ENCODE assay signal across 21 cellular contexts in genomic region chr2:66255871-66256270, GRCh38.
DNase-seq lines count a peak whose midpoint lies in the region; ATAC-seq and TF ChIP-seq lines count a peak whose summit lies in the region.
"Had no signal": no experiment of that assay in that cellular context is flagged by ENCODE, and none has a peak within 500 bp of the region (broad histone marks: within the 10 kb centered on the region; RNA-seq: fewer than 3 reads in every experiment).

No MANE protein-coding gene starts in this region.

- H3K14ac ChIP-seq in trophoblast cell (ENCODE audit: low read length): no peak overlapping the region

- CTCF ChIA-PET in activated CD8-positive, alpha-beta memory T cell treated with anti-CD3 and anti-CD28 coated beads, Interleukin-2, amount 10 ng/mL, durations not matched to agents 7 days and 5 days (lab: Charles Lee): no interaction called here

- H4K91ac ChIP-seq in trophoblast cell (ENCODE audit: low read depth, low read length): no peak overlapping the region

- H3K27me3 ChIP-seq in mesendoderm (ENCODE audit: insufficient read depth, low read length, poor library complexity) (no peaks in the 10 kb centered on the region), trophoblast cell (ENCODE audit: insufficient read depth, low read length) (no peaks in the 10 kb centered on the region), thyroid gland (no peaks in the 10 kb centered on the region)
- H3K27me3 ChIP-seq: BE2C; BLaER1 treated with 17β-estradiol and CSF1 and Interleukin-3, amounts not matched to agents 10 nM and 100 nM had no signal

- no peaks in the 10 kb centered on the region for H3K27me3 Mint-ChIP-seq in activated CD8-positive, alpha-beta memory T cell treated with anti-CD3 and anti-CD28 coated beads, Interleukin-2, amount 10 ng/mL, durations not matched to agents 7 days and 5 days
- H3K27me3 Mint-ChIP-seq: CD4-positive, alpha-beta T cell had no signal

- H3K36me3 ChIP-seq in mesendoderm (ENCODE audit: control insufficient read depth, insufficient read depth, low read length) (no peaks in the 10 kb centered on the region), trophoblast cell (ENCODE audit: control insufficient read depth in 1 of 2, insufficient read depth in 2 of 2, low read length in 2 of 2) (no peaks in the 10 kb centered on the region), thyroid gland (no peaks in the 10 kb centered on the region)
- H3K36me3 ChIP-seq: BE2C; BLaER1 treated with 17β-estradiol and CSF1 and Interleukin-3, amounts not matched to agents 10 nM and 100 nM; HAP-1 had no signal

- WGBS in mesendoderm (ENCODE audit: extremely low coverage, insufficient coverage, low lambda C conversion rate): no CpG with 5 or more reads among the region's 3 CpGs
- WGBS in trophoblast cell (ENCODE audit: extremely low coverage, insufficient coverage, insufficient read length): no CpG with 5 or more reads among the region's 3 CpGs
- 68 to 83% methylated on average over 3 of the region's 3 CpGs for WGBS in thyroid gland, 2 donors

- intact Hi-C loops in thyroid gland (cut with DNase I): no loop called here

- no peak for ATAC-seq in HG03039 (IDR thresholded peaks at IDR 0.05; ENCODE audit: unreplicated experiment)
- ATAC-seq in activated CD8-positive, alpha-beta memory T cell treated with anti-CD3 and anti-CD28 coated beads, Interleukin-2, amount 10 ng/mL, durations not matched to agents 7 days and 5 days: no peak
- ATAC-seq: A549 had no signal

- H3K79me1 ChIP-seq in mesendoderm (ENCODE audit: low read length): no peaks in the 10 kb centered on the region
- peaks cover 6% of the 10 kb centered on the region for H3K79me1 ChIP-seq in trophoblast cell (ENCODE audit: low read length)

- H3K56ac ChIP-seq in mesendoderm (ENCODE audit: low read length): peak overlapping the region; percentile 47

- H3K4me3 Mint-ChIP-seq in activated CD8-positive, alpha-beta memory T cell treated with anti-CD3 and anti-CD28 coated beads, Interleukin-2, amount 10 ng/mL, durations not matched to agents 7 days and 5 days: no peak overlapping the region
- H3K4me3 Mint-ChIP-seq: CD14-positive monocyte; CD4-positive, alpha-beta T cell; HFFc6 had no signal

- no peak overlapping the region for H2AFZ ChIP-seq in trophoblast cell (ENCODE audit: insufficient read depth, low read length, poor library complexity)

- H3K4me3 ChIP-seq in mesendoderm (ENCODE audit: low read length) (no peak overlapping the region), trophoblast cell (ENCODE audit: low read depth, low read length) (no peak overlapping the region), thyroid gland (replicated peaks in 1 of 3) (no peak overlapping the region)
- H3K4me3 ChIP-seq: A549; BLaER1 treated with 17β-estradiol and CSF1 and Interleukin-3, amounts not matched to agents 10 nM and 100 nM; HAP-1 had no signal

- no peak overlapping the region for H3K27ac Mint-ChIP-seq in activated CD8-positive, alpha-beta memory T cell treated with anti-CD3 and anti-CD28 coated beads, Interleukin-2, amount 10 ng/mL, durations not matched to agents 7 days and 5 days
- H3K27ac Mint-ChIP-seq: CD14-positive monocyte; CD4-positive, alpha-beta T cell; HFFc6 had no signal

- H3K4me1 Mint-ChIP-seq in activated CD8-positive, alpha-beta memory T cell treated with anti-CD3 and anti-CD28 coated beads, Interleukin-2, amount 10 ng/mL, durations not matched to agents 7 days and 5 days: no peaks in the 10 kb centered on the region
- H3K4me1 Mint-ChIP-seq: CD14-positive monocyte had no signal

- no peaks in the 10 kb centered on the region for H3K36me3 Mint-ChIP-seq in activated CD8-positive, alpha-beta memory T cell treated with anti-CD3 and anti-CD28 coated beads, Interleukin-2, amount 10 ng/mL, durations not matched to agents 7 days and 5 days
- H3K36me3 Mint-ChIP-seq: CD14-positive monocyte had no signal

- H4K12ac ChIP-seq in trophoblast cell (ENCODE audit: low read depth, low read length): no peak overlapping the region

- no peak overlapping the region for H2BK12ac ChIP-seq in trophoblast cell (ENCODE audit: low read length)

- peak overlapping the region; percentile 75 for H3K18ac ChIP-seq in mesendoderm (ENCODE audit: low read length)
- H3K18ac ChIP-seq in trophoblast cell (ENCODE audit: low read length): no peak overlapping the region

- H3K9me3 ChIP-seq in trophoblast cell (ENCODE audit: insufficient read depth, low read depth, low read length) (peaks cover 3% of the 10 kb centered on the region), thyroid gland (no peaks in the 10 kb centered on the region)
- H3K9me3 ChIP-seq: A549; BE2C; BLaER1 treated with 17β-estradiol and CSF1 and Interleukin-3, amounts not matched to agents 10 nM and 100 nM; HAP-1 had no signal

- no peaks in the 10 kb centered on the region for H3K79me2 ChIP-seq in mesendoderm (ENCODE audit: control insufficient read depth, insufficient read depth, low read length)
- H3K79me2 ChIP-seq in trophoblast cell (ENCODE audit: control insufficient read depth, insufficient read depth, low read length, poor library complexity): no peaks in the 10 kb centered on the region

- DNase-seq in SK-N-DZ (ENCODE audit: low spot score) (peak; percentile 41), mesendoderm (peak; percentile 14), trophoblast cell (no peak), thyroid gland (no peak)
- no peak for DNase-seq in activated CD8-positive, alpha-beta memory T cell treated with anti-CD3 and anti-CD28 coated beads, Interleukin-2, amount 10 ng/mL, durations not matched to agents 7 days and 5 days
- DNase-seq: 8988T; ACHN; AML-193; BE2C; Calu3; CD4-positive, alpha-beta T cell; COR-L47; DMS53; DMS79 treated with DMSO at 0.1 percent for 48 hours; GOT3; HFFc6 had no signal

- H4K5ac ChIP-seq in mesendoderm (ENCODE audit: low read length): no peak overlapping the region

- peak overlapping the region; percentile 73 for H2BK120ac ChIP-seq in mesendoderm (ENCODE audit: low read depth, low read length)
- H2BK120ac ChIP-seq in trophoblast cell (ENCODE audit: insufficient read depth, low read length, poor library complexity): no peak overlapping the region

- H3K4me2 ChIP-seq in mesendoderm (ENCODE audit: low read length) (no peak overlapping the region), trophoblast cell (ENCODE audit: low read length) (no peak overlapping the region)
- H3K4me2 ChIP-seq: A549; BLaER1 treated with 17β-estradiol and CSF1 and Interleukin-3, amounts not matched to agents 10 nM and 100 nM had no signal

- H3K4me1 ChIP-seq in mesendoderm (ENCODE audit: control insufficient read depth, low read depth, low read length) (peaks cover 3% of the 10 kb centered on the region), trophoblast cell (ENCODE audit: control insufficient read depth in 1 of 2, insufficient read depth in 2 of 2, low read length in 2 of 2) (peaks cover 2 to 8% of the 10 kb centered on the region in 2 experiments), thyroid gland (no peaks in the 10 kb centered on the region)
- H3K4me1 ChIP-seq: A549; BE2C; BLaER1 treated with 17β-estradiol and CSF1 and Interleukin-3, amounts not matched to agents 10 nM and 100 nM; HAP-1 had no signal

- TF ChIP-seq CTCF in thyroid gland (IDR thresholded peaks at IDR 0.05): no peak

- no peak overlapping the region for H3K23ac ChIP-seq in mesendoderm (ENCODE audit: low read length)
- no peak overlapping the region for H3K23ac ChIP-seq in trophoblast cell (ENCODE audit: low read length)

- H3K9ac ChIP-seq in mesendoderm (ENCODE audit: low read length) (no peak overlapping the region), trophoblast cell (ENCODE audit: low read length) (no peak overlapping the region)
- H3K9ac ChIP-seq: BLaER1 treated with 17β-estradiol and CSF1 and Interleukin-3, amounts not matched to agents 10 nM and 100 nM had no signal

- peak overlapping the region; percentile 98 for H2BK15ac ChIP-seq in mesendoderm (replicated peaks; ENCODE audit: low read depth)

- no peak overlapping the region for H2AK5ac ChIP-seq in mesendoderm (ENCODE audit: low read length)
- no peak overlapping the region for H2AK5ac ChIP-seq in trophoblast cell (ENCODE audit: low read length)

- no peak overlapping the region for H3K4ac ChIP-seq in mesendoderm (ENCODE audit: low read depth, low read length)
- H3K4ac ChIP-seq in trophoblast cell (ENCODE audit: low read depth, low read length): no peak overlapping the region

- no peak for TF ChIP-seq POLR2A in thyroid gland (IDR thresholded peaks at IDR 0.05)

- H4K8ac ChIP-seq in mesendoderm (ENCODE audit: low read depth, low read length) (peak overlapping the region; percentile 28), trophoblast cell (ENCODE audit: low read depth, low read length) (no peak overlapping the region)

- H3K27ac ChIP-seq in mesendoderm (ENCODE audit: low read depth, low read length): no peak overlapping the region
- H3K27ac ChIP-seq in trophoblast cell (ENCODE audit: low read depth, low read length): peak overlapping the region; percentile 83
- no peak overlapping the region for H3K27ac ChIP-seq in thyroid gland
- H3K27ac ChIP-seq: A549; BLaER1 treated with 17β-estradiol and CSF1 and Interleukin-3, amounts not matched to agents 10 nM and 100 nM had no signal

- H3K9me3 Mint-ChIP-seq in activated CD8-positive, alpha-beta memory T cell treated with anti-CD3 and anti-CD28 coated beads, Interleukin-2, amount 10 ng/mL, durations not matched to agents 7 days and 5 days (ENCODE audit: low read depth): no peaks in the 10 kb centered on the region
- H3K9me3 Mint-ChIP-seq: CD4-positive, alpha-beta T cell; HFFc6 had no signal

- H2BK5ac ChIP-seq in mesendoderm (ENCODE audit: low read length): no peak overlapping the region
- H2BK5ac ChIP-seq in trophoblast cell (ENCODE audit: low read depth, low read length, poor library complexity): peak overlapping the region; percentile 39

Comparison
In these comparisons a context has a peak if more than half of its experiments do, and no peak if none do; other contexts are left out.
1. DNase-seq: peak in SK-N-DZ (single experiment) and mesendoderm (single experiment); none in trophoblast cell (0 of 2), thyroid gland (0 of 2) and activated CD8-positive, alpha-beta memory T cell treated with anti-CD3 and anti-CD28 coated beads, Interleukin-2, amount 10 ng/mL, durations not matched to agents 7 days and 5 days (single experiment).